Comparison of ENCODE assay signal across 14 cellular contexts in the genomic region with DNA sequence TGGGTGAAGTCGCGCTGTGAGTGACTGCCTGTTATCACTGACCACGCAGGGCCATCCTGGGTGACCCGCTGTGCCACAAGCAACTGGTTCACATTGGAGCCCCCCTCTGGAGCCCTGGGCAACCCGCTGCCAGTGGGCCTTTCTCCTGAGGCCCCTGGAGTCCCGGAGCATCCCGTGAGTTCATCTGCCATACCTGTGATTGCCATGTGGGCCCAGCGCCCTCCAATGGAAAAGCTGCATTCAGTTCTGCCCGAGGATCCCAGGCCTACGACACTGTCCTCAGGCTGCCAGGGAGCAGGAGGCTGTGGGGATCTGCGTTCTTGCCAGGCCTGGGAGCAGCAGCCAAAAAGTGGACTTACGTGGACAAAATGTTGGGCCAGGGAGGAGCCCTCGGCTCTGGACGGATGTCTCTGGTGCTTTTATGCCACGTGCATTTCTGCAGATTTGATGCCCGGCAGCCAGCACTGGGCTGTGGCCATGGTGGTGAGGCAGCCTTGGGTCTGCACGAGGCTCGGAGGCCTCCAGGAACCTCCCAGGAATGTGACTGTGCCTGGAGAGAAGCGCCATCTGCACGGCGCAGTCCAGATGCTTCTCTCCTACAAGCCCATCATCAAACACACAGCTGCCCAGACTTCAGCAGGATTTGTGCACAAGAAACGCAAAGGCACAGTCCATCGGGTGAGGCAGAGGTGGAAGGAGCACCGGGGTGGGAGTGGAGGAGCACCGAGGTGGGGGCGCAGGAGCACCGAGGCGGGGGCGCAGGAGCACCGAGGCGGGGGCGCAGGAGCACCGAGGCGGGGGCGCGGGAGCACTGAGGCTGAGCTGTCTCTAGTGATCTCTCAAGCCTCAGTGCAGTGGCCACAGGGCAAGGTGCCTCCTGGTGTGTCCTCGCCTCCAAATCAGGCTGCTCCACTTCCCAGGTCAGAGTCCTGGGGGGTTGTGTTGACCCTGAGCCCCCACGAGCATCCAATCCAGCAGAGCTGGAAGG. TPM values are rescaled to one million over a fixed set of nuclear protein-coding genes. Genes with fewer than 3 reads are reported as not detected.
A peak's percentile ranks its signal among the peaks of the same experiment; 100 is the strongest.
DNase-seq lines count a peak whose midpoint lies in the region; ATAC-seq and TF ChIP-seq lines count a peak whose summit lies in the region.
"Had no signal": no experiment of that assay in that cellular context is flagged by ENCODE, and none has a peak within 500 bp of the region (broad histone marks: within the 10 kb centered on the region; RNA-seq: fewer than 3 reads in every experiment).

No MANE protein-coding gene starts in this region.

- H4K20me1 ChIP-seq in fibroblast of lung (ENCODE audit: control insufficient read depth, extremely low read depth, insufficient read depth, low read length) = no peaks in the 10 kb centered on the region

- peak overlapping the region in 1 of 7 donors; percentile 31 for H3K27ac Mint-ChIP-seq in CD14-positive monocyte
- H3K27ac Mint-ChIP-seq: activated B cell treated with CpG ODN at 0.5 μM for 24 hours, mesothelial cell of epicardium had no signal

- peaks cover 32% of the 10 kb centered on the region for H3K4me1 ChIP-seq in fibroblast of lung (ENCODE audit: control insufficient read depth, extremely low read depth, insufficient read depth, low read length)
- peaks cover 50% of the 10 kb centered on the region for H3K4me1 ChIP-seq in psoas muscle

- H3K36me3 ChIP-seq in fibroblast of lung (ENCODE audit: control insufficient read depth, insufficient read depth, low read length) (no peaks in the 10 kb centered on the region), psoas muscle (ENCODE audit: insufficient read depth in 1 of 2, low read depth in 1 of 2) (no peaks in the 10 kb centered on the region)
- H3K36me3 ChIP-seq: adrenal gland; BLaER1 treated with 17β-estradiol and CSF1 and Interleukin-3, amounts not matched to agents 10 nM and 100 nM had no signal

- H3K36me3 Mint-ChIP-seq in CD14-positive monocyte = no peaks in the 10 kb centered on the region
- H3K36me3 Mint-ChIP-seq: mesothelial cell of epicardium had no signal

- intact Hi-C loops in CD14-positive monocyte (cut with micrococcal nuclease) (no loop called here), psoas muscle (cut with DNase I) (loop anchor here in 1 of 2 donors (10.0 kb wide), 1 partner anchor 65 kb away; the partner anchor contains the start of gene GAS6)

- H3K9me3 Mint-ChIP-seq in CD14-positive monocyte = peaks cover 0 to 4% (median 0%) of the 10 kb centered on the region in 7 donors
- H3K9me3 Mint-ChIP-seq: activated B cell treated with CpG ODN at 0.5 μM for 24 hours, mesothelial cell of epicardium had no signal

- no peak overlapping the region for H2AFZ ChIP-seq in fibroblast of lung (ENCODE audit: low read length)

- no peak overlapping the region for H3K4me3 Mint-ChIP-seq in CD14-positive monocyte
- H3K4me3 Mint-ChIP-seq: activated B cell treated with CpG ODN at 0.5 μM for 24 hours, mesothelial cell of epicardium had no signal

- H3K27me3 ChIP-seq in fibroblast of lung (ENCODE audit: control insufficient read depth, insufficient read depth, low read length) (no peaks in the 10 kb centered on the region), psoas muscle (ENCODE audit: insufficient read depth in 3 of 3, low read length in 2 of 3) (no peaks in the 10 kb centered on the region)
- H3K27me3 ChIP-seq: adrenal gland had no signal

- H3K27ac ChIP-seq in fibroblast of lung (ENCODE audit: insufficient read depth, low read length) = peak overlapping the region; percentile 87
- H3K27ac ChIP-seq in psoas muscle = peak overlapping the region; percentile 86
- H3K27ac ChIP-seq: adrenal gland; BLaER1 treated with 17β-estradiol and CSF1 and Interleukin-3, amounts not matched to agents 10 nM and 100 nM had no signal

- 51 to 56% (median 55%) methylated on average over 38 of the region's 38 CpGs for WGBS in psoas muscle, 3 donors

- no peaks in the 10 kb centered on the region for H3K79me2 ChIP-seq in fibroblast of lung (ENCODE audit: control insufficient read depth, insufficient read depth, low read length)

- peak in 1 of 4 donors; percentile 7 for ATAC-seq in psoas muscle
- no peak for ATAC-seq in HG03159 (IDR thresholded peaks at IDR 0.05; ENCODE audit: unreplicated experiment)
- no peak for ATAC-seq in HG02588 (IDR thresholded peaks at IDR 0.05; ENCODE audit: unreplicated experiment)

- no peaks in the 10 kb centered on the region for H3K4me1 Mint-ChIP-seq in CD14-positive monocyte

- H3K4me2 ChIP-seq in fibroblast of lung (ENCODE audit: extremely low read depth, insufficient read depth, low read length) = no peak overlapping the region

- TF ChIP-seq CTCF in CD14-positive monocyte (IDR thresholded peaks at IDR 0.05) (no peak), fibroblast of lung (conservative IDR thresholded peaks at IDR 0.05 in 1 of 2, IDR thresholded peaks at IDR 0.05 in 1 of 2; ENCODE audit: low read depth in 1 of 2, low read length in 2 of 2) (no peak), psoas muscle (IDR thresholded peaks at IDR 0.05) (no peak)

- DNase-seq in CD14-positive monocyte (ENCODE audit: low spot score) (peak; percentile 10), LHCN-M2 (ENCODE audit: low read depth) (peak; percentile 30), fibroblast of lung (ENCODE audit: low read depth in 2 of 2) (no peak), psoas muscle (peak in 1 of 2 donors; percentile 55), NCI-H128 (lab: John Stamatoyannopoulos, UW; ENCODE audit: unreplicated experiment) (no peak), foreskin melanocyte (no peak)
- DNase-seq: activated B cell treated with CpG ODN at 0.5 μM for 24 hours, activated T-cell treated with anti-CD3 and anti-CD28 coated beads for 4 hours, NCI-H446 treated with DMSO at 0.1 percent for 48 hours had no signal

- H3K4me3 ChIP-seq in fibroblast of lung (replicated peaks in 1 of 4; ENCODE audit: control extremely low read depth in 1 of 4, insufficient read depth in 1 of 4, low read depth in 3 of 4, low read length in 4 of 4) (no peak overlapping the region), psoas muscle (peak overlapping the region; percentile 16)
- H3K4me3 ChIP-seq: adrenal gland; BLaER1 treated with 17β-estradiol and CSF1 and Interleukin-3, amounts not matched to agents 10 nM and 100 nM had no signal

- no peak overlapping the region for H3K9ac ChIP-seq in fibroblast of lung (ENCODE audit: insufficient read depth, low read length)
- H3K9ac ChIP-seq: BLaER1 treated with 17β-estradiol and CSF1 and Interleukin-3, amounts not matched to agents 10 nM and 100 nM had no signal

- H3K27me3 Mint-ChIP-seq in CD14-positive monocyte (ENCODE audit: low read depth in 3 of 3) = peaks cover 23 to 74% (median 30%) of the 10 kb centered on the region in 3 donors

- H3K9me3 ChIP-seq in fibroblast of lung (ENCODE audit: control insufficient read depth, insufficient read depth, low read depth, low read length) (no peaks in the 10 kb centered on the region), psoas muscle (no peaks in the 10 kb centered on the region)
- H3K9me3 ChIP-seq: adrenal gland; BLaER1 treated with 17β-estradiol and CSF1 and Interleukin-3, amounts not matched to agents 10 nM and 100 nM had no signal

RNA-seq across cellular contexts. Expression of gene C13orf46, which starts 44.0 kb away (rescaled TPM):
- under 1 TPM in 1 of 2 donors, not detected in 1; 0.05 TPM for polyA plus RNA-seq in CD14-positive monocyte
- total RNA-seq in LHCN-M2 (2014; rRNA removed) = 0.11 and 0.13 TPM in 2 replicates
- 0.97 TPM for polyA plus RNA-seq in LHCN-M2 (2012)
- 0.26 and 0.50 TPM in 2 replicates for total RNA-seq in fibroblast of lung
- 0.54 and 0.56 TPM in 2 replicates for polyA plus RNA-seq in fibroblast of lung
- polyA plus RNA-seq in fibroblast of lung (2012) = 0.18 and 0.82 TPM in 2 replicates
- 6.3 and 6.4 TPM in 2 replicates for polyA minus RNA-seq in fibroblast of lung (ENCODE audit: low replicate concordance)
- total RNA-seq in psoas muscle = 1 to 10 TPM in 1 of 4 donors, under 1 TPM in 3; 0.24 to 2.5 (median 0.73) TPM
- under 1 TPM in 2 of 3 donors, not detected in 1; 0.14 to 0.53 TPM for polyA plus RNA-seq in psoas muscle

Comparison
In these comparisons a context has a peak if more than half of its experiments do, and no peak if none do; other contexts are left out.
1. DNase-seq: peak in CD14-positive monocyte (single experiment) and LHCN-M2 (single experiment); none in fibroblast of lung (0 of 2), NCI-H128 (single experiment) and foreskin melanocyte (single experiment).